ENCODE assay signal across 8 cellular contexts in genomic region chrX:101485212-101486064, GRCh38. TPM values are rescaled to one million over a fixed set of nuclear protein-coding genes. Genes with fewer than 3 reads are reported as not detected.
DNase-seq lines count a peak whose midpoint lies in the region; ATAC-seq, FAIRE-seq and TF ChIP-seq lines count a peak whose summit lies in the region.

Gene ARMCX4 (plus strand): TSS chrX:101485456. CDS start chrX:101488590, 3,134 bp downstream.

- no peak for FAIRE-seq in D721Med (lab: Jason Lieb, UNC)

- no peaks in the 10 kb centered on the region for H3K36me3 ChIP-seq in left lung

- H3K9me3 ChIP-seq in left lung: no peaks in the 10 kb centered on the region

- TF ChIP-seq CTCF in D721Med (IDR thresholded peaks at IDR 0.05; ENCODE audit: insufficient read depth, missing control alignments) (no peak), left lung (IDR thresholded peaks at IDR 0.05) (no peak)

- no peaks in the 10 kb centered on the region for H3K4me1 ChIP-seq in left lung

- DNase-seq in D721Med (ENCODE audit: insufficient read length, low spot score) (peak; percentile 34), NCI-H1092 treated with DMSO at 0.1 percent for 48 hours (lab: John Stamatoyannopoulos, UW) (peak; percentile 82), cortex of kidney (lab: John Stamatoyannopoulos, UW) (peak; percentile 3), left lung (peak; percentile 52 to 79), Kasumi-1 (lab: John Stamatoyannopoulos, UW) (no peak)
- peak; percentile 39 for DNase-seq in activated CD4-positive, CD25-positive, alpha-beta regulatory T cell treated with anti-CD3 and anti-CD28 coated beads, Interleukin-2, amount 50 U/mL, for 72 hours
- DNase-seq in stimulated activated CD4-positive, alpha-beta T cell treated with anti-CD3 and anti-CD28 coated beads, Interleukin-1b, Interleukin-23, amount 100 ng/mL, for 48 hours: peak; percentile 33

- intact Hi-C loops in left lung (cut with DNase I): no loop called here

- ATAC-seq in left lung (peak; percentile 90), HG03571 (IDR thresholded peaks at IDR 0.05; ENCODE audit: unreplicated experiment) (no peak)

- no peaks in the 10 kb centered on the region for H3K27me3 ChIP-seq in left lung

- no peak within 1 kb of the TSS for H3K27ac ChIP-seq in left lung

- peak within 1 kb of the TSS; percentile 26 to 35 for H3K4me3 ChIP-seq in left lung

RNA-seq across cellular contexts. Expression of gene ARMCX4, which starts in this region (rescaled TPM):
- total RNA-seq in left lung: 10 to 100 TPM; 11.5 to 11.6 TPM

Comparison
In these comparisons a context has a peak if more than half of its experiments do, and no peak if none do; other contexts are left out.
1. DNase-seq: peak in D721Med (single experiment), NCI-H1092 treated with DMSO at 0.1 percent for 48 hours (single experiment), activated CD4-positive, CD25-positive, alpha-beta regulatory T cell treated with anti-CD3 and anti-CD28 coated beads, Interleukin-2, amount 50 U/mL, for 72 hours (single experiment), cortex of kidney (single experiment), left lung (2 of 2) and stimulated activated CD4-positive, alpha-beta T cell treated with anti-CD3 and anti-CD28 coated beads, Interleukin-1b, Interleukin-23, amount 100 ng/mL, for 48 hours (single experiment); none in Kasumi-1 (0 of 2).